ENCODE assay signal across 18 cellular contexts in the genomic region with DNA sequence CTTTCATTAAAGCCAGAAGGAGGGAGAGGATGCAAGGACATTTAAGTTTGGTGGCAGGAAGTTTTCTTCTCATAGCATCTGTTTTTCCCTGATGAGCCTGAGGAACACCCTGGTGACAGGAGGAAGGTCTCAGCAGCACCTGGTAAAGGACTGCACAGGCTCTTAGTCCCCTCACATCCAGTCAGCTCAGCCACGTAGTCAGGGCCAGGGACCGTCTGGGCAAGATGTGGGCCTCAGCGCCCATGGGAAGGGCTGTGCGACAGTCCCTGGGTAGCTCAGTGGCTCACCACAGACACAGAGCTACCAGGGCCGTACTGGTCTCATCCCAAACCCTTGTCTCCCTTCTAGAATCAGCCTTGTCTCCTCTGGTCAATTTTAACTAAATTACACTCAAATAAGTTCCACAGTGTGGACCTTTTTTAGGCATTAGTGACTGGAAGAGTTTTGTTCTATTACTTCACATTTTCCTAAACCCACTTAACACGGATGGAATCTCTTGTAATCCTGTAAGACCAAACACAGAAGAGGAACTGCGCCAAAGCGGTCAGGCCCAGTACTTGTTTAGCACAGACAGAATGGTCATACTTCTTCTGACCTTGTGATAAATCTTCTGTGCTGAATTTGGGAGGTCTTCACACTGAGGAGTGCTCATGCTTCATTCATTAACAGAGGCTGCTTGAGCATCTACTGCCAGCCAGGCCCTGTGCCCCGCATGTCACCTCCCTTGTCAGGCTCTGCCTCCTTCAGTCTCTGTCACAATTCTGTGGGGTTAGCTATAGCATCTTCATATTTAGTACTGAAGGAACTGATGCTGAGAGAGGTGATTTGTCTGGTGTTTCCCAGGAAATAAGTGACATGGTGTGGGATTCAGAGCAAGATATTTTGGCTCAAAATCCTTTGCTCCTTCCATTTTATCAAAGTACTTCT.
DNase-seq lines count a peak whose midpoint lies in the region; ATAC-seq, FAIRE-seq and TF ChIP-seq lines count a peak whose summit lies in the region.
"Had no signal": no experiment of that assay in that cellular context is flagged by ENCODE, and none has a peak within 500 bp of the region (broad histone marks: within the 10 kb centered on the region; RNA-seq: fewer than 3 reads in every experiment).

No MANE protein-coding gene starts in this region.

- 91 to 96% methylated on average over 9 of the region's 9 CpGs for WGBS in body of pancreas, 2 donors

- intact Hi-C loops in sciatic nerve (cut with DNase I) (no loop called here), body of pancreas (cut with DNase I) (no loop called here)

- no peaks in the 10 kb centered on the region for H3K4me1 ChIP-seq in Peyer's patch
- no peaks in the 10 kb centered on the region for H3K4me1 ChIP-seq in body of pancreas
- H3K4me1 ChIP-seq: HAP-1 had no signal

- H3K9me3 ChIP-seq in Peyer's patch (no peaks in the 10 kb centered on the region), body of pancreas (no peaks in the 10 kb centered on the region)
- H3K9me3 ChIP-seq: HAP-1 had no signal

- ATAC-seq in sciatic nerve (peak; percentile 35), body of pancreas (no peak), HG03457 (IDR thresholded peaks at IDR 0.05; ENCODE audit: unreplicated experiment) (no peak)

- no peaks in the 10 kb centered on the region for H3K27me3 ChIP-seq in Peyer's patch
- H3K27me3 ChIP-seq in body of pancreas: no peaks in the 10 kb centered on the region

- TF ChIP-seq CTCF in Peyer's patch (IDR thresholded peaks at IDR 0.05): no peak
- no peak for TF ChIP-seq CTCF in fibroblast of villous mesenchyme (IDR thresholded peaks at IDR 0.05; ENCODE audit: insufficient read depth, low read depth, low read length)
- no peak for TF ChIP-seq CTCF in body of pancreas (IDR thresholded peaks at IDR 0.05)

- H3K36me3 ChIP-seq in Peyer's patch: no peaks in the 10 kb centered on the region
- H3K36me3 ChIP-seq in body of pancreas (replicated peaks in 1 of 2; ENCODE audit: insufficient read depth in 1 of 2, low read depth in 2 of 2): no peaks in the 10 kb centered on the region
- H3K36me3 ChIP-seq: HAP-1 had no signal

- DNase-seq in GM12891 (ENCODE audit: insufficient read length, low spot score): no peak
- peak in 2 of 3 donors; percentile 21 to 72 for DNase-seq in Peyer's patch
- peak; percentile 47 for DNase-seq in fibroblast of villous mesenchyme (ENCODE audit: low read depth)
- no peak for DNase-seq in sciatic nerve (ENCODE audit: low spot score)
- no peak for DNase-seq in NCI-H1105 treated with DMSO at 0.1 percent for 48 hours (lab: John Stamatoyannopoulos, UW)
- DNase-seq in body of pancreas: no peak
- no peak for DNase-seq in GM12892 (ENCODE audit: insufficient read length)
- DNase-seq: C1 segment of cervical spinal cord, NCI-H1092, NCI-H1694 treated with DMSO at 0.1 percent for 48 hours, NCI-H345, NCI-H526 treated with DMSO at 0.1 percent for 48 hours, PC-9, Right ventricle myocardium superior had no signal

- FAIRE-seq in GM12891 (lab: Jason Lieb, UNC) (no peak), GM12892 (lab: Jason Lieb, UNC) (no peak)
- FAIRE-seq: A204.1, GM18507 had no signal

- H3K27ac ChIP-seq in Peyer's patch (peak overlapping the region; percentile 21 to 68 (median 64)), body of pancreas (no peak overlapping the region)
- H3K27ac ChIP-seq: PC-9 had no signal

- TF ChIP-seq POLR2A in GM12891 (IDR thresholded peaks at IDR 0.05; ENCODE audit: low read depth, low read length) (no peak), Peyer's patch (IDR thresholded peaks at IDR 0.05) (no peak), body of pancreas (IDR thresholded peaks at IDR 0.05) (no peak), GM12892 (IDR thresholded peaks at IDR 0.05; ENCODE audit: low read depth, low read length) (no peak)

- H3K4me3 ChIP-seq in Peyer's patch: no peak overlapping the region
- no peak overlapping the region for H3K4me3 ChIP-seq in fibroblast of villous mesenchyme (ENCODE audit: low read depth, low read length)
- H3K4me3 ChIP-seq in body of pancreas: no peak overlapping the region
- H3K4me3 ChIP-seq: HAP-1, PC-9 had no signal

TF ChIP-seq in GM12891, 5 proteins besides CTCF, POLR2A, EP300 and RAD21:
- TF ChIP-seq SPI1 (IDR thresholded peaks at IDR 0.05; ENCODE audit: low read depth, low read length) (0 out of 2 replicates have a peak, but pooled peaks have one; percentile 6), TAF1 (IDR thresholded peaks at IDR 0.05; ENCODE audit: low read depth, low read length) (no peak)
TF ChIP-seq in GM12891: peak in this region for 1.

Comparison
In these comparisons a context has a peak if more than half of its experiments do, and no peak if none do; other contexts are left out.
1. DNase-seq: peak in Peyer's patch (2 of 3) and fibroblast of villous mesenchyme (single experiment); none in GM12891 (single experiment), sciatic nerve (single experiment), NCI-H1105 treated with DMSO at 0.1 percent for 48 hours (single experiment), body of pancreas (0 of 4) and GM12892 (single experiment).
2. H3K27ac ChIP-seq: peak in Peyer's patch (4 of 4); none in body of pancreas (0 of 4).